19 cellular contexts compared by ENCODE assay signal in the genomic region with DNA sequence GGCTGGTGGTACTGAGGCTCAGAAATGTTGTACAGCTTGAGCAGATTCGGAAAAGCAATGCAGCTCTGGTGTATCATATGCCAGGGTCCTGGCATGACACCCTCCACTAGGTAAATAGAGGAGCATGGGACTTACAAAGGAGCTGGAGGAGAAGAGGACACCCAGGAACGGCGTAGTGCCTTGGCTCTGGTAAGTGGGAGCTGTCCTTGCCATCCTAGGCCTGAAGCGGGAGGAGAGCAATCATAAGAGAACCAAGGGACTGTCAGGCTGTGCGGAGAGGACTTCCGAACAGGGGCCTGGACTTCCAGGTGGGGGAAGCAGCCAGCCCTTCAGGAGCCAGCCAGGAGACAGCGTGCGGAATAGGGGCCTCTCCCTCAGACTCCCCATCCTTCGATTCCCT. TPM values are rescaled to one million over a fixed set of nuclear protein-coding genes. Genes with fewer than 3 reads are reported as not detected.
A peak's percentile ranks its signal among the peaks of the same experiment; 100 is the strongest.
DNase-seq lines count a peak whose midpoint lies in the region; ATAC-seq and TF ChIP-seq lines count a peak whose summit lies in the region.
"Had no signal": no experiment of that assay in that cellular context is flagged by ENCODE, and none has a peak within 500 bp of the region (broad histone marks: within the 10 kb centered on the region; RNA-seq: fewer than 3 reads in every experiment).

No MANE protein-coding gene starts in this region.

- peaks cover 0 to 11% (median 4%) of the 10 kb centered on the region in 5 experiments for H3K9me3 Mint-ChIP-seq in brain
- H3K9me3 Mint-ChIP-seq in naive thymus-derived CD4-positive, alpha-beta T cell = peaks cover 0 to 10% (median 0%) of the 10 kb centered on the region in 11 donors

- H3K27me3 Mint-ChIP-seq in brain = peaks cover 82% of the 10 kb centered on the region
- H3K27me3 Mint-ChIP-seq in naive thymus-derived CD4-positive, alpha-beta T cell = peaks cover 60 to 72% (median 67%) of the 10 kb centered on the region in 5 donors

- H3K36me3 Mint-ChIP-seq in brain = no peaks in the 10 kb centered on the region
- no peaks in the 10 kb centered on the region for H3K36me3 Mint-ChIP-seq in naive thymus-derived CD4-positive, alpha-beta T cell

- H3K4me1 Mint-ChIP-seq in brain = peaks cover 42% of the 10 kb centered on the region
- peaks cover 36 to 53% (median 46%) of the 10 kb centered on the region in 7 donors for H3K4me1 Mint-ChIP-seq in naive thymus-derived CD4-positive, alpha-beta T cell

- no peak for ATAC-seq in naive thymus-derived CD4-positive, alpha-beta T cell
- no peak for ATAC-seq in GM21360 (IDR thresholded peaks at IDR 0.05; ENCODE audit: unreplicated experiment)
- ATAC-seq in GM21529 (IDR thresholded peaks at IDR 0.05; ENCODE audit: unreplicated experiment) = no peak
- ATAC-seq in HG03439 (IDR thresholded peaks at IDR 0.05; ENCODE audit: unreplicated experiment) = no peak
- ATAC-seq: esophagus mucosa had no signal

- H3K9me2 ChIP-seq in GM23248 (ENCODE audit: insufficient read depth) = no peaks in the 10 kb centered on the region

- H3K27ac Mint-ChIP-seq in brain = no peak overlapping the region
- H3K27ac Mint-ChIP-seq in naive thymus-derived CD4-positive, alpha-beta T cell = peak overlapping the region in 3 of 9 donors; percentile 1 to 23 (median 7)

- peaks cover 48% of the 10 kb centered on the region for H3K4me1 ChIP-seq in BLaER1
- H3K4me1 ChIP-seq in GM23248 (ENCODE audit: insufficient read depth) = peaks cover 19% of the 10 kb centered on the region
- peaks cover 18 to 20% of the 10 kb centered on the region in 2 donors for H3K4me1 ChIP-seq in naive thymus-derived CD4-positive, alpha-beta T cell (ENCODE audit: control insufficient read depth in 2 of 2, insufficient read depth in 2 of 2, low read length in 2 of 2)

- H3K27ac ChIP-seq in BLaER1 (no peak overlapping the region), GM23248 (no peak overlapping the region)
- H3K27ac ChIP-seq in naive thymus-derived CD4-positive, alpha-beta T cell (ENCODE audit: low read depth, low read length) = no peak overlapping the region
- H3K27ac ChIP-seq: C4-2B, SK-N-MC had no signal

- 50 to 59% methylated on average over 9 of the region's 9 CpGs for WGBS in GM23248 (ENCODE audit: low coverage in 1 of 2, low lambda C conversion rate in 2 of 2, missing lambda C conversion rate in 2 of 2), 2 experiments

- H3K36me3 ChIP-seq in BLaER1 (no peaks in the 10 kb centered on the region), GM23248 (ENCODE audit: low read depth) (no peaks in the 10 kb centered on the region)
- H3K36me3 ChIP-seq in naive thymus-derived CD4-positive, alpha-beta T cell (ENCODE audit: control insufficient read depth in 2 of 3, insufficient read depth in 3 of 3, low read length in 3 of 3) = peaks cover 0 to 4% (median 0%) of the 10 kb centered on the region in 3 experiments
- H3K36me3 ChIP-seq: stomach had no signal

- no peaks in the 10 kb centered on the region for H3K27me3 ChIP-seq in BLaER1
- H3K27me3 ChIP-seq in GM23248 (replicated peaks; ENCODE audit: insufficient read depth) = no peaks in the 10 kb centered on the region
- H3K27me3 ChIP-seq in naive thymus-derived CD4-positive, alpha-beta T cell (ENCODE audit: control insufficient read depth in 2 of 2, insufficient read depth in 2 of 2, low read length in 2 of 2) = peaks cover 19 to 22% of the 10 kb centered on the region in 2 donors

- TF ChIP-seq CTCF in brain (conservative IDR thresholded peaks at IDR 0.05) = no peak

- peak overlapping the region; percentile 82 for H2AFZ ChIP-seq in GM23248

- intact Hi-C loops in naive thymus-derived CD4-positive, alpha-beta T cell (cut with micrococcal nuclease) = no loop called here

- H3K79me2 ChIP-seq in GM23248 (ENCODE audit: insufficient read depth) = peaks cover 6% of the 10 kb centered on the region

- peak overlapping the region; percentile 57 to 79 (median 70) for H3K4me3 Mint-ChIP-seq in brain
- peak overlapping the region; percentile 20 to 94 (median 48) for H3K4me3 Mint-ChIP-seq in naive thymus-derived CD4-positive, alpha-beta T cell

- H3F3A ChIP-seq in GM23248 (ENCODE audit: insufficient read depth) = peaks cover 13% of the 10 kb centered on the region

- H3K9me3 ChIP-seq in BLaER1 (no peaks in the 10 kb centered on the region; the same call in 1 of the 2 replicates), GM23248 (ENCODE audit: low read depth) (no peaks in the 10 kb centered on the region)
- H3K9me3 ChIP-seq in naive thymus-derived CD4-positive, alpha-beta T cell (ENCODE audit: control insufficient read depth in 2 of 3, low read length in 3 of 3) = no peaks in the 10 kb centered on the region
- H3K9me3 ChIP-seq: stomach had no signal

- H4K20me1 ChIP-seq in BLaER1 (peaks cover 5% of the 10 kb centered on the region; the same call in 1 of the 2 replicates), GM23248 (ENCODE audit: insufficient read depth) (no peaks in the 10 kb centered on the region)

- in situ Hi-C loops in GM23248 (cut with MboI) = loop anchor here (10.0 kb wide), 2 partner anchors 702 to 962 kb away; no protein-coding TSS in a partner anchor

- DNase-seq in GM23248 = peak; percentile 36
- no peak for DNase-seq in naive thymus-derived CD4-positive, alpha-beta T cell
- DNase-seq in stimulated activated CD4-positive, alpha-beta T cell treated with anti-CD3 and anti-CD28 coated beads, Interleukin-4, amount 100 ng/mL, for 24 hours = no peak
- DNase-seq: activated CD4-positive, CD25-positive, alpha-beta regulatory T cell treated with anti-CD3 and anti-CD28 coated beads, Interleukin-2, amount 50 U/mL, for 72 hours; activated effector memory CD4-positive, alpha-beta T cell treated with anti-CD3 and anti-CD28 coated beads, Interleukin-2, amount 50 U/mL, for 16 hours; caudate nucleus; mesenchymal stem cell; MM.1S; stimulated activated CD4-positive, alpha-beta T cell treated with anti-CD3 and anti-CD28 coated beads, Interleukin-4, amount 100 ng/mL, for 1 hour; stomach had no signal

- POLR2A ChIA-PET in naive thymus-derived CD4-positive, alpha-beta T cell (lab: Charles Lee) = interaction anchor here (1.3 to 1.4 kb wide), 2 partner anchors 13 to 95 kb away, joined by 4 read pairs; no protein-coding TSS in a partner anchor

- CTCF ChIA-PET in naive thymus-derived CD4-positive, alpha-beta T cell (lab: Charles Lee) = no interaction called here

- peak overlapping the region; percentile 94 for H3K4me2 ChIP-seq in BLaER1
- H3K4me2 ChIP-seq in GM23248 (ENCODE audit: unreplicated experiment) = peak overlapping the region; percentile 96

- H3K9ac ChIP-seq in BLaER1 (no peak overlapping the region), GM23248 (peak overlapping the region; percentile 80; the same call in 1 of the 2 replicates)

- H3K4me3 ChIP-seq in BLaER1 (no peak overlapping the region), GM23248 (peak overlapping the region; percentile 74)
- H3K4me3 ChIP-seq in naive thymus-derived CD4-positive, alpha-beta T cell (ENCODE audit: low read length) = no peak overlapping the region
- H3K4me3 ChIP-seq: SK-N-MC had no signal

RNA-seq across cellular contexts. Expression of a gene that starts 4.4 kb away (rescaled TPM):
- 41.9 and 45.5 TPM in 2 replicates for total RNA-seq in GM23248 (2014; rRNA removed; shearing (Covaris generic))
- polyA plus RNA-seq in GM23248 (2016; fragmentation: Nextera tagmentation; extraction: Ambion mirVana) (37.6 and 40.1 TPM in 2 replicates), brain (ENCODE audit: insufficient read depth, low read depth, low replicate concordance) (0.14 TPM)
- 10 to 100 TPM; 11.7 to 40.7 (median 30.8) TPM for total RNA-seq in naive thymus-derived CD4-positive, alpha-beta T cell
- polyA plus RNA-seq in naive thymus-derived CD4-positive, alpha-beta T cell = 10 to 100 TPM in 1 of 2 donors, 1 to 10 TPM in 1; 7.9 to 12.2 TPM

RNA-seq across cellular contexts. Expression of a gene that starts 59.8 kb away (rescaled TPM):
- total RNA-seq in GM23248 (2014; rRNA removed; shearing (Covaris generic)) = not detected in 2 replicates
- polyA plus RNA-seq in GM23248 (2016; fragmentation: Nextera tagmentation; extraction: Ambion mirVana) = not detected in 2 replicates
- polyA plus RNA-seq in brain (ENCODE audit: insufficient read depth, low read depth, low replicate concordance) = not detected
- not detected for total RNA-seq in naive thymus-derived CD4-positive, alpha-beta T cell
- under 1 TPM in 1 of 2 donors, not detected in 1; 0.98 TPM for polyA plus RNA-seq in naive thymus-derived CD4-positive, alpha-beta T cell
- total RNA-seq: esophagus mucosa, pulmonary artery endothelial cell, stomach had no signal
- polyA plus RNA-seq: stomach had no signal
